Comparison of ENCODE assay signal across 22 cellular contexts in genomic region chr13:40370662-40371061, GRCh38.
"Had no signal": no experiment of that assay in that cellular context is flagged by ENCODE, and none has a peak within 500 bp of the region (broad histone marks: within the 10 kb centered on the region; RNA-seq: fewer than 3 reads in every experiment).

No MANE protein-coding gene starts in this region.

- H3K4me3 Mint-ChIP-seq: activated T-cell treated with anti-CD3 and anti-CD28 coated beads, Interleukin-2, amount 50 U/mL, for 24 hours; dendritic cell treated with granulocyte-macrophage colony-stimulating factor and Interleukin-4, amounts not matched to agents 40 ng/mL and 50 ng/mL, for 4 days; immature natural killer cell; natural killer cell treated with Interleukin-12 subunit alpha and Interleukin-12 subunit beta and Interleukin-15 and Interleukin-18, amount 100 ng/mL, for 72 hours had no signal

- ATAC-seq: activated CD4-positive, CD25-positive, alpha-beta regulatory T cell treated with anti-CD3 and anti-CD28 coated beads, Interleukin-2, amount 50 U/mL, for 24 hours; natural killer cell treated with Interleukin-12 subunit alpha and Interleukin-12 subunit beta and Interleukin-15 and Interleukin-18, amount 100 ng/mL, for 72 hours; right cardiac atrium; upper lobe of right lung had no signal

- H3K4me1 ChIP-seq: ascending aorta, breast epithelium, testis, upper lobe of right lung had no signal

- H3K27ac Mint-ChIP-seq: dendritic cell treated with granulocyte-macrophage colony-stimulating factor and Interleukin-4, amounts not matched to agents 40 ng/mL and 50 ng/mL, for 4 days; natural killer cell treated with Interleukin-12 subunit alpha and Interleukin-12 subunit beta and Interleukin-15 and Interleukin-18, amount 100 ng/mL, for 72 hours; progenitor cell of endocrine pancreas had no signal

- H3K27ac ChIP-seq: ascending aorta, breast epithelium, epithelial cell of prostate, skin epidermis, testis, upper lobe of right lung had no signal

- H3K36me3 Mint-ChIP-seq: immature natural killer cell; natural killer cell treated with Interleukin-12 subunit alpha and Interleukin-12 subunit beta and Interleukin-15 and Interleukin-18, amount 100 ng/mL, for 72 hours had no signal

- H3K9me3 Mint-ChIP-seq: immature natural killer cell; natural killer cell treated with Interleukin-12 subunit alpha and Interleukin-12 subunit beta and Interleukin-15 and Interleukin-18, amount 100 ng/mL, for 72 hours had no signal

- H3K36me3 ChIP-seq: ascending aorta, breast epithelium, upper lobe of right lung had no signal

- H3K27me3 ChIP-seq: ascending aorta, breast epithelium, testis, upper lobe of right lung had no signal

- DNase-seq: activated gamma-delta T cell; activated T-cell treated with anti-CD3 and anti-CD28 coated beads, Interleukin-2, amount 50 U/mL, for 24 hours; effector memory CD4-positive, alpha-beta T cell; head of caudate nucleus; immature natural killer cell; mesendoderm; right cardiac atrium; SIG-M5; stimulated activated CD4-positive, alpha-beta T cell treated with anti-CD3 and anti-CD28 coated beads, Interleukin-15, amount 100 ng/mL, for 24 hours; stimulated activated CD4-positive, alpha-beta T cell treated with anti-CD3 and anti-CD28 coated beads, Interleukin-4, amount 100 ng/mL, for 1 hour; stimulated activated naive CD4-positive, alpha-beta T cell treated with Interleukin-2 at 50 U/mL for 16 hours; T-helper 9 cell; testis; upper lobe of right lung had no signal

- H3K4me3 ChIP-seq: ascending aorta, breast epithelium, skin epidermis, testis, upper lobe of right lung had no signal

- H3K27me3 Mint-ChIP-seq: activated T-cell treated with anti-CD3 and anti-CD28 coated beads, Interleukin-2, amount 50 U/mL, for 24 hours; natural killer cell treated with Interleukin-12 subunit alpha and Interleukin-12 subunit beta and Interleukin-15 and Interleukin-18, amount 100 ng/mL, for 72 hours had no signal

- H3K9me3 ChIP-seq: ascending aorta, breast epithelium, testis, upper lobe of right lung had no signal
